ENCODE assay signal across 8 cellular contexts in genomic region chr17:43673516-43674323, GRCh38. TPM values are rescaled to one million over a fixed set of nuclear protein-coding genes. Genes with fewer than 3 reads are reported as not detected.
DNase-seq lines count a peak whose midpoint lies in the region; ATAC-seq and TF ChIP-seq lines count a peak whose summit lies in the region.

No MANE protein-coding gene starts in this region.

- no peak for ATAC-seq in HG03039 (IDR thresholded peaks at IDR 0.05; ENCODE audit: unreplicated experiment)

- peaks cover 2% of the 10 kb centered on the region for H3K27me3 Mint-ChIP-seq in endodermal cell (ENCODE audit: insufficient read depth)

- H3K36me3 Mint-ChIP-seq in endodermal cell (ENCODE audit: low read depth), result no peaks in the 10 kb centered on the region

- H3K9me3 ChIP-seq in endodermal cell (ENCODE audit: control insufficient read depth, low read length), result no peaks in the 10 kb centered on the region

- no peak overlapping the region for H3K9ac ChIP-seq in endodermal cell (ENCODE audit: extremely low read depth, low read length, poor library complexity, severe bottlenecking)

- H3K4me3 ChIP-seq in endodermal cell (ENCODE audit: low read length), result no peak overlapping the region

- H3K27ac Mint-ChIP-seq in endodermal cell, result peak overlapping the region; percentile 22

- peaks cover 9% of the 10 kb centered on the region for H3K4me1 ChIP-seq in endodermal cell (ENCODE audit: control insufficient read depth, insufficient read depth, low read length)

- no peaks in the 10 kb centered on the region for H3K27me3 ChIP-seq in endodermal cell (ENCODE audit: control insufficient read depth, insufficient read depth, low read length, poor library complexity, severe bottlenecking)

- no peak overlapping the region for H3K27ac ChIP-seq in endodermal cell (ENCODE audit: low read depth, low read length)

- DNase-seq in AML-193 (lab: John Stamatoyannopoulos, UW) (peak; percentile 59 to 73), H4 (ENCODE audit: low spot score) (peak; percentile 52), NCI-H82 treated with DMSO at 0.1 percent for 48 hours (lab: John Stamatoyannopoulos, UW; ENCODE audit: unreplicated experiment) (peak; percentile 43), endodermal cell (peak; percentile 95), middle frontal gyrus (ENCODE audit: extremely low spot score, low spot score) (peak; percentile 50)
- DNase-seq in activated CD8-positive, alpha-beta memory T cell treated with anti-CD3 and anti-CD28 coated beads for 24 hours, result peak; percentile 90
- DNase-seq in stimulated activated CD8-positive, alpha-beta memory T cell treated with anti-CD3 and anti-CD28 coated beads, Interleukin-4, amount 100 ng/mL, for 48 hours, result peak; percentile 90

- 59 to 68% methylated on average over 10 to 14 of the region's 14 CpGs for WGBS in endodermal cell (ENCODE audit: insufficient coverage in 1 of 2, insufficient read length in 1 of 2), 2 experiments

- H3K4me3 Mint-ChIP-seq in endodermal cell, result no peak overlapping the region

- H3K4me1 Mint-ChIP-seq in endodermal cell, result peaks cover 26% of the 10 kb centered on the region

- peak; percentile 98 for TF ChIP-seq CTCF in endodermal cell (conservative IDR thresholded peaks at IDR 0.05)

- H3K9me3 Mint-ChIP-seq in endodermal cell, result no peaks in the 10 kb centered on the region

- no peaks in the 10 kb centered on the region for H3K36me3 ChIP-seq in endodermal cell (ENCODE audit: control insufficient read depth, insufficient read depth, low read length)

RNA-seq across cellular contexts. Expression of gene MEOX1, which starts 12.0 kb away (rescaled TPM):
- not detected in 2 replicates for total RNA-seq in H4 (2014; rRNA removed; shearing (Covaris generic))
- total RNA-seq in endodermal cell, result not detected
- 1.5 TPM for polyA plus RNA-seq in endodermal cell (2013, experiment 1 of 2)
- 1.6 TPM for polyA plus RNA-seq in endodermal cell (2013, experiment 2 of 2)

Comparison
In these comparisons a context has a peak if more than half of its experiments do, and no peak if none do; other contexts are left out.
1. DNase-seq: peak in every context shown above with its lines; median percentile 95 in endodermal cell; 90 in activated CD8-positive, alpha-beta memory T cell treated with anti-CD3 and anti-CD28 coated beads for 24 hours; 90 in stimulated activated CD8-positive, alpha-beta memory T cell treated with anti-CD3 and anti-CD28 coated beads, Interleukin-4, amount 100 ng/mL, for 48 hours; 66 in AML-193; 52 in H4; 50 in middle frontal gyrus; 43 in NCI-H82 treated with DMSO at 0.1 percent for 48 hours.